In the genomic region with DNA sequence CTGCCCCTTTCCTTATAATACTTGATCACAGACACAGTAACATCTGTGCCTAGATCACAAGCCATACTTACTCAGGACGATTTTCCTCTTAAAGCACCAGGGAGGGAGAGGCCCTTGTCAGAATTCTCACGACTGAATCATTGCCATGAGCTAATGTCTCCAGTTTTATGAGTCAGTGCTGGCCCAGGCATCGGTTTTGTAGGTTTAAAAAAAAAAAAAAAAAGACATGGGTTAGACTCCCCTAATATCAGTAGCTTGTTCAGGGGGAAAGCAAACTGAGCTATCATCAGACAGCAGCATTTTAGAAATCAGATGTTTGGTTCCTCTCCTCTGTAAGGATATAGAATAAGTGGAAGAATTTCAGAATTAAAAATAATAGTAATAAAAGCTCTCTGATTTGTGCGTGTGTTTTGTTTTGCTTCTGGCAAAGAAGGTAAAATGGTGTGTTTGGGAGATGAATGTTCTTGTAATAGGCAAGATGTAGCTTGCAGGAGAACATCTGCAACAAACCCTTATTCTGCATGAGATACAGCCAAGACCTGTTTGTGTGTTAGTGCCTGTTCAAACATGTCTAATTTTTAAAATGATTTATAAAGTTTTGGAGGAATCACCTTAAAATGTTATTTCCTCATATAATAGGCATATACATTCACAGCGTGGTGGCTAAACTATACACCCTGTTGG, we compare ENCODE assay signal across 14 cellular contexts.
DNase-seq lines count a peak whose midpoint lies in the region; ATAC-seq and TF ChIP-seq lines count a peak whose summit lies in the region.
"Had no signal": no experiment of that assay in that cellular context is flagged by ENCODE, and none has a peak within 500 bp of the region (broad histone marks: within the 10 kb centered on the region; RNA-seq: fewer than 3 reads in every experiment).

No MANE protein-coding gene starts in this region.

- H3K79me2 ChIP-seq in SK-N-SH (ENCODE audit: insufficient read depth) = no peaks in the 10 kb centered on the region

- no peaks in the 10 kb centered on the region for H3K9me3 Mint-ChIP-seq in stimulated activated effector memory CD8-positive, alpha-beta T cell treated with anti-CD3 and anti-CD28 coated beads, Interleukin-12 subunit alpha, Interleukin-12 subunit beta, amount 100 ng/mL, for 72 hours
- peaks cover 0 to 6% (median 2%) of the 10 kb centered on the region in 6 donors for H3K9me3 Mint-ChIP-seq in immature natural killer cell
- H3K9me3 Mint-ChIP-seq: activated CD4-positive, alpha-beta memory T cell treated with anti-CD3 and anti-CD28 coated beads for 36 hours had no signal

- CTCF ChIA-PET in SK-N-SH (lab: Yijun Ruan, JAX) = no interaction called here

- H3K4me3 Mint-ChIP-seq in stimulated activated effector memory CD8-positive, alpha-beta T cell treated with anti-CD3 and anti-CD28 coated beads, Interleukin-12 subunit alpha, Interleukin-12 subunit beta, amount 100 ng/mL, for 72 hours = no peak overlapping the region
- no peak overlapping the region for H3K4me3 Mint-ChIP-seq in immature natural killer cell
- H3K4me3 Mint-ChIP-seq: activated CD4-positive, alpha-beta memory T cell treated with anti-CD3 and anti-CD28 coated beads for 36 hours; neural crest cell had no signal

- POLR2A ChIA-PET in SK-N-SH (lab: Yijun Ruan, JAX) = no interaction called here

- WGBS in SK-N-SH (ENCODE audit: low lambda C conversion rate) = 5% methylated on average over 5 of the region's 5 CpGs
- 50 to 52% methylated on average over 5 of the region's 5 CpGs for WGBS in tibial nerve, 2 donors

- H2AFZ ChIP-seq in SK-N-SH (ENCODE audit: low read depth) = 0 out of 2 replicates have a peak overlapping the region, but pooled peaks have one; percentile 1

- H3K9me2 ChIP-seq in SK-N-SH = no peaks in the 10 kb centered on the region

- intact Hi-C loops in mucosa of descending colon (cut with DNase I, micrococcal nuclease) = no loop called here

- H4K20me1 ChIP-seq in SK-N-SH (ENCODE audit: insufficient read depth) = no peaks in the 10 kb centered on the region
- H4K20me1 ChIP-seq: BLaER1 had no signal

- H3K4me3 ChIP-seq in SK-N-SH (ENCODE audit: low read depth in 2 of 2, low read length in 1 of 2) (no peak overlapping the region), tibial nerve (no peak overlapping the region), mucosa of descending colon (no peak overlapping the region)
- H3K4me3 ChIP-seq: BLaER1, heart right ventricle, uterus had no signal

- ATAC-seq in SK-N-SH treated with all-trans-retinoic acid at 6 μM for 48 hours = no peak
- peak; percentile 44 for ATAC-seq in stimulated activated effector memory CD8-positive, alpha-beta T cell treated with anti-CD3 and anti-CD28 coated beads, Interleukin-12 subunit alpha, Interleukin-12 subunit beta, amount 100 ng/mL, for 72 hours
- ATAC-seq in mucosa of descending colon = no peak

- H3K9ac ChIP-seq in SK-N-SH = no peak overlapping the region
- H3K9ac ChIP-seq: BLaER1 had no signal

- H3K4me1 ChIP-seq in SK-N-SH (ENCODE audit: control insufficient read depth in 1 of 2, insufficient read depth in 2 of 2, low read depth in 1 of 2, low read length in 1 of 2) (no peaks in the 10 kb centered on the region), tibial nerve (no peaks in the 10 kb centered on the region), mucosa of descending colon (ENCODE audit: low read depth) (no peaks in the 10 kb centered on the region)
- H3K4me1 ChIP-seq: BLaER1, uterus had no signal

- H3K4me2 ChIP-seq in SK-N-SH = no peak overlapping the region
- H3K4me2 ChIP-seq: BLaER1 had no signal

- H3K27ac ChIP-seq in SK-N-SH (ENCODE audit: low read depth in 2 of 2, low read length in 1 of 2) (no peak overlapping the region), tibial nerve (no peak overlapping the region)
- H3K27ac ChIP-seq: BLaER1, heart right ventricle, uterus had no signal

- no peaks in the 10 kb centered on the region for H3F3A ChIP-seq in SK-N-SH (replicated peaks; ENCODE audit: insufficient read depth)

- no peak overlapping the region for H3K27ac Mint-ChIP-seq in stimulated activated effector memory CD8-positive, alpha-beta T cell treated with anti-CD3 and anti-CD28 coated beads, Interleukin-12 subunit alpha, Interleukin-12 subunit beta, amount 100 ng/mL, for 72 hours
- H3K27ac Mint-ChIP-seq in immature natural killer cell = no peak overlapping the region
- H3K27ac Mint-ChIP-seq: activated CD4-positive, alpha-beta memory T cell treated with anti-CD3 and anti-CD28 coated beads for 36 hours had no signal

- H3K9me3 ChIP-seq in SK-N-SH (no peaks in the 10 kb centered on the region), tibial nerve (no peaks in the 10 kb centered on the region), mucosa of descending colon (no peaks in the 10 kb centered on the region)
- H3K9me3 ChIP-seq: BLaER1, heart right ventricle, uterus had no signal

- H3K27me3 Mint-ChIP-seq in immature natural killer cell (ENCODE audit: low read depth in 3 of 3) = peaks cover 0 to 3% (median 0%) of the 10 kb centered on the region in 3 donors

- no peak for TF ChIP-seq POLR2A in tibial nerve (IDR thresholded peaks at IDR 0.05)

- no peaks in the 10 kb centered on the region for H3K36me3 Mint-ChIP-seq in stimulated activated effector memory CD8-positive, alpha-beta T cell treated with anti-CD3 and anti-CD28 coated beads, Interleukin-12 subunit alpha, Interleukin-12 subunit beta, amount 100 ng/mL, for 72 hours
- H3K36me3 Mint-ChIP-seq in immature natural killer cell = no peaks in the 10 kb centered on the region
- H3K36me3 Mint-ChIP-seq: activated CD4-positive, alpha-beta memory T cell treated with anti-CD3 and anti-CD28 coated beads for 36 hours had no signal

- TF ChIP-seq CTCF in SK-N-SH (IDR thresholded peaks at IDR 0.05) (no peak), tibial nerve (IDR thresholded peaks at IDR 0.05) (no peak), mucosa of descending colon (IDR thresholded peaks at IDR 0.05) (no peak)

- H3K27me3 ChIP-seq in SK-N-SH (ENCODE audit: insufficient read depth) (no peaks in the 10 kb centered on the region; the same call in 1 of the 2 replicates), tibial nerve (no peaks in the 10 kb centered on the region)
- H3K27me3 ChIP-seq: BLaER1, heart right ventricle, uterus had no signal

- no peak for TF ChIP-seq RAD21 in SK-N-SH (IDR thresholded peaks at IDR 0.05; ENCODE audit: low read length)

- DNase-seq in SK-N-SH (no peak), RKO (ENCODE audit: low spot score) (peak; percentile 79), fibroblast of peridontal ligament (ENCODE audit: extremely low read depth) (peak; percentile 89), tibial nerve (ENCODE audit: low spot score in 2 of 2) (no peak), immature natural killer cell (no peak), mucosa of descending colon (no peak)
- no peak for DNase-seq in stimulated activated effector memory CD8-positive, alpha-beta T cell treated with anti-CD3 and anti-CD28 coated beads, Interleukin-12 subunit alpha, Interleukin-12 subunit beta, amount 100 ng/mL, for 72 hours (ENCODE audit: low spot score in 2 of 2)
- DNase-seq: activated CD4-positive, alpha-beta memory T cell treated with anti-CD3 and anti-CD28 coated beads for 36 hours; heart right ventricle; NCI-H1417 had no signal

- no peaks in the 10 kb centered on the region for H3K36me3 ChIP-seq in SK-N-SH (replicated peaks in 1 of 2; ENCODE audit: control insufficient read depth in 1 of 2, insufficient read depth in 2 of 2, low read length in 1 of 2)
- H3K36me3 ChIP-seq in tibial nerve = no peaks in the 10 kb centered on the region
- no peaks in the 10 kb centered on the region for H3K36me3 ChIP-seq in mucosa of descending colon (ENCODE audit: low read depth)
- H3K36me3 ChIP-seq: BLaER1, heart right ventricle, uterus had no signal

- TF ChIP-seq EP300 in SK-N-SH (IDR thresholded peaks at IDR 0.05; ENCODE audit: borderline replicate concordance in 1 of 2, low read depth in 1 of 2, low read length in 1 of 2) = no peak
- no peak for TF ChIP-seq EP300 in tibial nerve (IDR thresholded peaks at IDR 0.05)

- H3K4me1 Mint-ChIP-seq in stimulated activated effector memory CD8-positive, alpha-beta T cell treated with anti-CD3 and anti-CD28 coated beads, Interleukin-12 subunit alpha, Interleukin-12 subunit beta, amount 100 ng/mL, for 72 hours = no peaks in the 10 kb centered on the region
- H3K4me1 Mint-ChIP-seq in immature natural killer cell = no peaks in the 10 kb centered on the region

TF ChIP-seq in SK-N-SH, 30 proteins besides CTCF, POLR2A, EP300 and RAD21:
- 0 out of 2 replicates have a peak, but pooled peaks have one; percentile 29 for TF ChIP-seq FOSL2 (IDR thresholded peaks at IDR 0.05; ENCODE audit: borderline replicate concordance, low read depth)
- no peak for TF ChIP-seq RXRA (IDR thresholded peaks at IDR 0.05; ENCODE audit: borderline replicate concordance, low read depth)

TF ChIP-seq in SK-N-SH treated with all-trans-retinoic acid at 6 μM for 48 hours, 23 proteins besides CTCF, POLR2A, EP300 and RAD21:
- TF ChIP-seq, protein P1, sequence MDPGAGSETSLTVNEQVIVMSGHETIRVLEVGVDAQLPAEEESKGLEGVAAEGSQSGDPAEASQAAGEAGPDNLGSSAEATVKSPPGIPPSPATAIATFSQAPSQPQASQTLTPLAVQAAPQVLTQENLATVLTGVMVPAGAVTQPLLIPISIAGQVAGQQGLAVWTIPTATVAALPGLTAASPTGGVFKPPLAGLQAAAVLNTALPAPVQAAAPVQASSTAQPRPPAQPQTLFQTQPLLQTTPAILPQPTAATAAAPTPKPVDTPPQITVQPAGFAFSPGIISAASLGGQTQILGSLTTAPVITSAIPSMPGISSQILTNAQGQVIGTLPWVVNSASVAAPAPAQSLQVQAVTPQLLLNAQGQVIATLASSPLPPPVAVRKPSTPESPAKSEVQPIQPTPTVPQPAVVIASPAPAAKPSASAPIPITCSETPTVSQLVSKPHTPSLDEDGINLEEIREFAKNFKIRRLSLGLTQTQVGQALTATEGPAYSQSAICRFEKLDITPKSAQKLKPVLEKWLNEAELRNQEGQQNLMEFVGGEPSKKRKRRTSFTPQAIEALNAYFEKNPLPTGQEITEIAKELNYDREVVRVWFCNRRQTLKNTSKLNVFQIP (CRISPR knock-in tag; IDR thresholded peaks at IDR 0.05; ENCODE audit: borderline replicate concordance, low read depth) = no peak
- TF ChIP-seq TOX (CRISPR knock-in tag; IDR thresholded peaks at IDR 0.05; ENCODE audit: borderline replicate concordance) = no peak
- no peak for TF ChIP-seq PPARA (CRISPR knock-in tag; IDR thresholded peaks at IDR 0.05; ENCODE audit: borderline replicate concordance)

Comparison
In these comparisons a context has a peak if more than half of its experiments do, and no peak if none do; other contexts are left out.
1. DNase-seq: peak in RKO (single experiment) and fibroblast of peridontal ligament (single experiment); none in SK-N-SH (single experiment), stimulated activated effector memory CD8-positive, alpha-beta T cell treated with anti-CD3 and anti-CD28 coated beads, Interleukin-12 subunit alpha, Interleukin-12 subunit beta, amount 100 ng/mL, for 72 hours (0 of 2), tibial nerve (0 of 2), immature natural killer cell (0 of 3) and mucosa of descending colon (0 of 3).